Comparison of ENCODE assay signal across 28 cellular contexts in the genomic region with DNA sequence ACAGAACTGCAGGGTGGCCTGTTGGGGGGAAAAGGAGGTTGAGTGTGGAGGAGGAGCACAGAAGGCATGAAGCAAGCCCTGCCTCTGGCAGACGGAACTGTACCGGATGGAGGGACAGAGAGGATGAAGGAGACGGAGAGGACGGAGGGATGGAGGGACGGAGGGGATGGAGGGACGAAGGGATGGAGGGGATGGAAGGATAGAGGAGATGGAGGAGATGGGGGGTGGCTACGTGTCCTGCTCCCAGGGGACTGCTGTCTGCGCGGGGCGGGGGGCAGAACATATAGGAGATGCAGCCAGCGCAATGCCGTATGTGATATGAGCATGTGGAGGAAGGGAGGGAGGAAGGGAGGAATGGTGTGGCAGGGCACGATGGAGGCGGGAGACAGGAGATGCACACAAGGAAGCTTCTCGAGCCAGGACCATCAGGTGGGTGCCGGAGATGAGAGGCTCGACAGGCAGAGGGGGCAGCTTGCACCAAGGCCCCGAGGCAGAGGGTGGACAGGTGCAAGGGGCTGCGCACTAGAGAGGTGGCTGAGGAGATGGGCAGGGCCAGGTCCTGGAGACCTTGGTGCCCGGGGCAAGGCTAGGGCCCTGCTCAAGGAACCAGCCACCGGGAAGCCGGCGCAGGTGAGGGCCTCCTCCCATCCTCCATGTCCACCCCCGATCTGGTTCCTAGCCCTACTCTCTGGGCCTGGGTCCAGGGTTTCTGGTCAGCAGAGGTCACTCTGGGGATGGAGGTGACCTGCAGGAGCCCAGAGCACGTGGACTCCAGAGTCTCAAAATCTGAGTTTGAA. TPM values are rescaled to one million over a fixed set of nuclear protein-coding genes. Genes with fewer than 3 reads are reported as not detected.
DNase-seq lines count a peak whose midpoint lies in the region; ATAC-seq and TF ChIP-seq lines count a peak whose summit lies in the region.
"Had no signal": no experiment of that assay in that cellular context is flagged by ENCODE, and none has a peak within 500 bp of the region (broad histone marks: within the 10 kb centered on the region; RNA-seq: fewer than 3 reads in every experiment).

No MANE protein-coding gene starts in this region.

- TF ChIP-seq POLR2A in gastrocnemius medialis (IDR thresholded peaks at IDR 0.05) (no peak), vagina (IDR thresholded peaks at IDR 0.05) (no peak)

- H3K27me3 ChIP-seq in left ventricle myocardium inferior (ENCODE audit: low read depth) (no peaks in the 10 kb centered on the region), gastrocnemius medialis (no peaks in the 10 kb centered on the region), vagina (no peaks in the 10 kb centered on the region)
- H3K27me3 ChIP-seq: esophagus muscularis mucosa had no signal

- H3K4me1 ChIP-seq in left ventricle myocardium inferior: peaks cover 47% of the 10 kb centered on the region
- H3K4me1 ChIP-seq in gastrocnemius medialis: peaks cover 12 to 16% of the 10 kb centered on the region in 2 donors
- H3K4me1 ChIP-seq in vagina: peaks cover 57% of the 10 kb centered on the region

- H3K4me3 ChIP-seq in left ventricle myocardium inferior (no peak overlapping the region), gastrocnemius medialis (no peak overlapping the region), vagina (no peak overlapping the region)
- H3K4me3 ChIP-seq: esophagus muscularis mucosa had no signal

- intact Hi-C loops in left ventricle myocardium inferior (cut with micrococcal nuclease) (no loop called here), left ventricle myocardium superior (cut with micrococcal nuclease) (no loop called here), gastrocnemius medialis (cut with DNase I; ENCODE audit: low total_unique reads) (no loop called here), vagina (cut with DNase I) (no loop called here)

- H3K9me3 ChIP-seq in left ventricle myocardium inferior (replicated peaks) (no peaks in the 10 kb centered on the region), gastrocnemius medialis (no peaks in the 10 kb centered on the region), vagina (no peaks in the 10 kb centered on the region)
- H3K9me3 ChIP-seq: esophagus muscularis mucosa had no signal

- ATAC-seq in left ventricle myocardium superior: no peak
- ATAC-seq in gastrocnemius medialis: no peak
- ATAC-seq in HG03159 (IDR thresholded peaks at IDR 0.05; ENCODE audit: unreplicated experiment): no peak
- ATAC-seq in HG03378 (IDR thresholded peaks at IDR 0.05; ENCODE audit: unreplicated experiment): no peak
- ATAC-seq: activated T-helper 17 cell treated with anti-CD3 and anti-CD28 coated beads, Interleukin-2, amount 50 U/mL, for 72 hours; left colon; naive thymus-derived CD8-positive, alpha-beta T cell had no signal

- DNase-seq in left ventricle myocardium inferior (no peak), left ventricle myocardium superior (no peak), gastrocnemius medialis (no peak), vagina (ENCODE audit: extremely low spot score in 2 of 2) (no peak), NCI-H187 (lab: John Stamatoyannopoulos, UW) (no peak)
- DNase-seq: activated CD4-positive, alpha-beta memory T cell treated with anti-CD3 and anti-CD28 coated beads for 36 hours; activated CD8-positive, alpha-beta memory T cell treated with anti-CD3 and anti-CD28 coated beads, Interleukin-2, amount 50 U/mL, for 4 hours; activated naive CD4-positive, alpha-beta T cell treated with anti-CD3 and anti-CD28 coated beads, Interleukin-2, amount 50 U/mL, for 16 hours; amygdala; CD8-positive, alpha-beta memory T cell; cortex of kidney; DMS153; foreskin melanocyte; GOT3; left colon; naive thymus-derived CD8-positive, alpha-beta T cell; NCI-H1048; NCI-H1930; NCI-H526 treated with DMSO at 0.1 percent for 48 hours; retina; SHP77 treated with DMSO at 0.1 percent for 48 hours; stimulated activated CD4-positive, alpha-beta T cell treated with anti-CD3 and anti-CD28 coated beads, Interleukin-2, amount 100 ng/mL, for 24 hours; SW 1271 had no signal

- in situ Hi-C loops in gastrocnemius medialis (cut with MboI; ENCODE audit: low sequenced_read_pairs in 4 of 4): loop anchor here in 1 of 4 donors (25.0 kb wide), 1 partner anchor 115 kb away; a partner anchor contains a TSS

- H3K27ac ChIP-seq in left ventricle myocardium inferior (replicated peaks) (peak overlapping the region; percentile 86), cingulate gyrus (ENCODE audit: low read depth, low read length) (peak overlapping the region; percentile 89), gastrocnemius medialis (peak overlapping the region in 3 of 4 donors; percentile 70 to 82 (median 74)), vagina (peak overlapping the region; percentile 87)

- H3K36me3 ChIP-seq in left ventricle myocardium inferior (peaks cover 66% of the 10 kb centered on the region), gastrocnemius medialis (peaks cover 0 to 57% of the 10 kb centered on the region in 2 donors), vagina (peaks cover 0 to 38% of the 10 kb centered on the region in 2 donors)

- no peak for TF ChIP-seq CTCF in left ventricle myocardium inferior (IDR thresholded peaks at IDR 0.05; ENCODE audit: borderline replicate concordance)
- TF ChIP-seq CTCF in gastrocnemius medialis (IDR thresholded peaks at IDR 0.05 in 4 of 5, conservative IDR thresholded peaks at IDR 0.05 in 1 of 5): no peak
- no peak for TF ChIP-seq CTCF in vagina (IDR thresholded peaks at IDR 0.05)

RNA-seq across cellular contexts. Expression of a gene that starts 25.3 kb away (rescaled TPM):
- 4.7 TPM for total RNA-seq in left ventricle myocardium inferior
- 5.3 TPM for total RNA-seq in left ventricle myocardium superior
- 100 to 1,000 TPM in 1 of 4 donors, 10 to 100 TPM in 3; 19.3 to 448 (median 33.4) TPM for total RNA-seq in gastrocnemius medialis
- total RNA-seq in vagina: 90.6 TPM

RNA-seq across cellular contexts. Expression of a gene that starts 45.4 kb away (rescaled TPM):
- total RNA-seq in left ventricle myocardium inferior (14.1 TPM), left ventricle myocardium superior (17.0 TPM), gastrocnemius medialis (10 to 100 TPM in 2 of 4 donors, 1 to 10 TPM in 2; 9.1 to 19.5 (median 12.1) TPM), vagina (35.8 TPM)

RNA-seq across cellular contexts. Expression of a gene that starts 45.8 kb away (rescaled TPM):
- total RNA-seq in left ventricle myocardium inferior (50.6 TPM), left ventricle myocardium superior (42.8 TPM), gastrocnemius medialis (10 to 100 TPM; 25.4 to 40.7 (median 31.2) TPM), vagina (50.8 TPM)
